8 cellular contexts compared by ENCODE assay signal in the genomic region with DNA sequence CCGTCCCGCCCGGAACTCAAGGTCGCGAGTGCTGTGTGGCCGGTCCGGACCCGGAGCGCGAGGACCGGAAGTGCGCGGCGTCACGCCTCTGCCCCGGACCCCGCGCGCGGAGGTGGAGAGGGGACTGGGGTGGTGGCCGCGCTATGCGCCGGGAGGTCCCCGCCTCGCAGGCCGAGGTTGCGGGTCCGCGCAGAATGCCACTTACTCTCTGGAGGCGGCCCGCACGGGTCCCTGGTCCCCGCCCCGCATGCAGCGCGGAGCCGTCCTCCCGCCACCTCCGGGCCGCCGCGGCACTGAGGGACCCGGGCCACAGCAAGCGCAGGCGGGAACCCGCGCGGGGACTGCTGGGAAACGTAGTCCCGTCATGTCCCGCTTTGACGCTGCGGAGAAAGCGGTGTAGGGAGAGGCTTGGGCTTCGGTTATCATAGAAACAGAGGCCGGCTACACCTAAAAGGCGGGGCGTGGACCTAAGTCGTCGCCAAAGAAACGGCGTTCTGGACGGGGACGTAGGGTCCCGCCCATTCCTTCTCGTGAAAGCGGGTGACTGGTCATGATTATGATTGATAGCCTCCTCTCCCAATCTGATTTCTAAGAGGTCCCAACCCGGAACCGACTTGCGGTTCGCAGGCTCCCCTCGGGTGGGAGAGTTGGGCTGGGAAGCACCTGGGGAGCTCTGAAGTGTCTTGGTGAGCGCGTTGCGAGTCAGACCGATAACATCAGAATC. TPM values are rescaled to one million over a fixed set of nuclear protein-coding genes. Genes with fewer than 3 reads are reported as not detected.
DNase-seq lines count a peak whose midpoint lies in the region; ATAC-seq and TF ChIP-seq lines count a peak whose summit lies in the region.

Gene ZNF837 (minus strand): TSS at position 295 of the 724 bp plus-strand sequence. CDS start 11,698 bp downstream, outside the sequence.

- peak within 1 kb of the TSS; percentile 91 for H3K4me3 Mint-ChIP-seq in natural killer cell treated with Interleukin-12 subunit alpha and Interleukin-12 subunit beta and Interleukin-15 and Interleukin-18, amount 100 ng/mL, for 72 hours

- DNase-seq in G401 (ENCODE audit: low spot score) (peak; percentile 100), HAP-1 (ENCODE audit: low spot score in 2 of 2) (peak; percentile 99 to 100), MG63 (peak; percentile 100), SHP77 (lab: John Stamatoyannopoulos, UW) (peak; percentile 99), activated gamma-delta T cell (lab: John Stamatoyannopoulos, UW) (peak; percentile 90), fibroblast of the aortic adventitia (ENCODE audit: low read depth) (peak; percentile 100)
- peak; percentile 99 for DNase-seq in natural killer cell treated with Interleukin-12 subunit alpha and Interleukin-12 subunit beta and Interleukin-15 and Interleukin-18, amount 100 ng/mL, for 72 hours (ENCODE audit: low spot score)
- peak; percentile 98 for DNase-seq in stimulated activated naive CD4-positive, alpha-beta T cell treated with Interleukin-2 at 50 U/mL for 16 hours (lab: John Stamatoyannopoulos, UW)

- H3K27me3 ChIP-seq in HAP-1 (ENCODE audit: low read depth), result no peaks in the 10 kb centered on the region
- no peaks in the 10 kb centered on the region for H3K27me3 ChIP-seq in MG63

- in situ Hi-C loops in G401 (cut with HindIII; ENCODE audit: low sequenced_read_pairs), result no loop called here
- in situ Hi-C loops in HAP-1 (cut with MboI; ENCODE audit: low sequenced_read_pairs), result no loop called here

- peak; percentile 92 to 94 for ATAC-seq in natural killer cell treated with Interleukin-12 subunit alpha and Interleukin-12 subunit beta and Interleukin-15 and Interleukin-18, amount 100 ng/mL, for 72 hours

- H3K9me3 ChIP-seq in HAP-1 (no peaks in the 10 kb centered on the region), MG63 (no peaks in the 10 kb centered on the region)

- H3K4me3 ChIP-seq in HAP-1, result peak within 1 kb of the TSS; percentile 87
- H3K4me3 ChIP-seq in MG63, result peak within 1 kb of the TSS; percentile 93
- H3K4me3 ChIP-seq in fibroblast of the aortic adventitia (ENCODE audit: low read depth, low read length), result peak within 1 kb of the TSS; percentile 85

- H3K36me3 ChIP-seq in HAP-1 (replicated peaks) (no peaks in the 10 kb centered on the region), MG63 (0 out of 2 replicates have a peak, but pooled peaks cover 3% of the 10 kb centered on the region)

- no peaks in the 10 kb centered on the region for H3K9me3 Mint-ChIP-seq in natural killer cell treated with Interleukin-12 subunit alpha and Interleukin-12 subunit beta and Interleukin-15 and Interleukin-18, amount 100 ng/mL, for 72 hours

- peaks cover 10% of the 10 kb centered on the region for H3K4me1 ChIP-seq in HAP-1

- peak within 1 kb of the TSS; percentile 83 to 95 for H3K27ac Mint-ChIP-seq in natural killer cell treated with Interleukin-12 subunit alpha and Interleukin-12 subunit beta and Interleukin-15 and Interleukin-18, amount 100 ng/mL, for 72 hours

- no peak for TF ChIP-seq CTCF in fibroblast of the aortic adventitia (IDR thresholded peaks at IDR 0.05; ENCODE audit: insufficient read depth, low read length)

- no peaks in the 10 kb centered on the region for H3K27me3 Mint-ChIP-seq in natural killer cell treated with Interleukin-12 subunit alpha and Interleukin-12 subunit beta and Interleukin-15 and Interleukin-18, amount 100 ng/mL, for 72 hours

- H3K36me3 Mint-ChIP-seq in natural killer cell treated with Interleukin-12 subunit alpha and Interleukin-12 subunit beta and Interleukin-15 and Interleukin-18, amount 100 ng/mL, for 72 hours, result no peaks in the 10 kb centered on the region

- peaks cover 17 to 18% of the 10 kb centered on the region in 2 donors for H3K4me1 Mint-ChIP-seq in natural killer cell treated with Interleukin-12 subunit alpha and Interleukin-12 subunit beta and Interleukin-15 and Interleukin-18, amount 100 ng/mL, for 72 hours (ENCODE audit: low read depth in 2 of 2)

RNA-seq across cellular contexts. Expression of gene ZNF837, which starts in this region (rescaled TPM):
- 9.2 and 9.6 TPM in 2 replicates for total RNA-seq in G401 (2014; rRNA removed; shearing (Covaris generic))
- 1.4 and 4.0 TPM in 2 replicates for total RNA-seq in MG63 (2014; rRNA removed; shearing (Covaris generic); ENCODE audit: low replicate concordance)
- 2.6 and 3.4 TPM in 2 replicates for total RNA-seq in fibroblast of the aortic adventitia (ENCODE audit: low replicate concordance)
- under 1 TPM; 0.71 to 0.86 TPM for total RNA-seq in natural killer cell treated with Interleukin-12 subunit alpha and Interleukin-12 subunit beta and Interleukin-15 and Interleukin-18, amount 100 ng/mL, for 72 hours

Comparison
In these comparisons a context has a peak if more than half of its experiments do, and no peak if none do; other contexts are left out.
1. Peak in every context shown above with its lines: DNase-seq, ATAC-seq and H3K4me3 ChIP-seq.
2. Peak in DNase-seq and ATAC-seq in natural killer cell treated with Interleukin-12 subunit alpha and Interleukin-12 subunit beta and Interleukin-15 and Interleukin-18, amount 100 ng/mL, for 72 hours; RNA of the gene not detected or under 1 TPM.